9 cellular contexts compared by ENCODE assay signal in the genomic region with DNA sequence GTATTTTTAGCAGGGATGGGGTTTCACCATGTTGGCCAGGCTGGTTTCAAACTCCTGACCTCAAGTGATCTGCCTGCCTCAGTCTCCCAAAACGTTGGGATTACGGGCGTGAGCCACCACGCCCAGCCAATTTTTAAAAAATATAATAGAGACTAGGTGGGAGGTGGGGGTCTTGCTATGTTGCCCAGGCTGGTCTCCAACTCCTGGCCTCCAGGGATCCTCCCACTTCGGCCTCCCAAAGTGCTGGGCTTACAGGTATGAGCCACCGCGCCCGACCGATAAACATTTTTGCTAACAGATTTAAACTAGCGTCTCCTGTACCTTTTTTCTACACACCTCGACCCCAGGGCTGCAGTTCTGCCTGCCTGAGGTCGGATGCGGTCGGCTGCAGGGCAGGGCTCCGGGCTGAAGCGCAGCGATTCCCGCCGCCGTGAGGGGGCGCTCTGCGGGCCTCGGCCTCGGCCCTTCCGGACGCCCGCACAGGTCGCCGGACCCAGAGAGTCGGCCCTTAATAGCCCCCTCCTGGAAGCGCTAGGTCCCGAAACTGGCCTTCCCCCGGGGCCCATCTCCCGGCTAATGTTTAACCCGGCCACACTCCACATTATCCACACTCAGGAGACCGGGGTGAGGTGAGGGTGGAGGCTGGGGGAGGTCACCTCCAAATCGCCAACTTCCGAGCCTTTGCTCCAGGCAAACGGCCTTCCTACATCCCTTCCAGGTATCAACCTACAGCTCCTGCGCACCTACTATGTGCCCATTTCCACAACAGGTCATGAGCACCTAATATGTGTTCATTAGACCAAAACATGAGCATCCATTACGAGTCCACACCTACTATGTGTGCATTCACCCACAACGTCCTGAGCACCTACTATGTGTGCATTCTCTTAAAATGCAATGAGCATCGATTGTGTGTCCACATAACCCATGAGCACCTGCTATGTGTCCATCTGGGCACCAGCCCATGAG. TPM values are rescaled to one million over a fixed set of nuclear protein-coding genes. Genes with fewer than 3 reads are reported as not detected.
DNase-seq lines count a peak whose midpoint lies in the region; ATAC-seq, FAIRE-seq and TF ChIP-seq lines count a peak whose summit lies in the region.
"Had no signal": no experiment of that assay in that cellular context is flagged by ENCODE, and none has a peak within 500 bp of the region (broad histone marks: within the 10 kb centered on the region; RNA-seq: fewer than 3 reads in every experiment).

No MANE protein-coding gene starts in this region.

- peak overlapping the region; percentile 11 for H3K27ac Mint-ChIP-seq in stimulated activated memory B cell treated with anti-CD40 and anti-IgM and Interleukin-4, amounts not matched to agents 10 μg/mL and 1 μg/mL and 100 μg/mL, for 72 hours

- peak overlapping the region; percentile 81 for H3K4me3 Mint-ChIP-seq in stimulated activated memory B cell treated with anti-CD40 and anti-IgM and Interleukin-4, amounts not matched to agents 10 μg/mL and 1 μg/mL and 100 μg/mL, for 72 hours

- TF ChIP-seq CTCF in D721Med (IDR thresholded peaks at IDR 0.05; ENCODE audit: insufficient read depth, missing control alignments) (peak; percentile 42), HFF-Myc (IDR thresholded peaks at IDR 0.05; ENCODE audit: low read depth, low read length, missing control alignments) (peak; percentile 73), left ventricle myocardium inferior (IDR thresholded peaks at IDR 0.05; ENCODE audit: borderline replicate concordance) (peak; percentile 70)

- H3K9me3 ChIP-seq in left ventricle myocardium inferior (replicated peaks), result no peaks in the 10 kb centered on the region
- H3K9me3 ChIP-seq: SJSA1 had no signal

- no peaks in the 10 kb centered on the region for H3K27me3 ChIP-seq in left ventricle myocardium inferior (ENCODE audit: low read depth)
- H3K27me3 ChIP-seq: SJSA1 had no signal

- ATAC-seq in stimulated activated memory B cell treated with anti-CD40 and anti-IgM and Interleukin-4, amounts not matched to agents 10 μg/mL and 1 μg/mL and 100 μg/mL, for 72 hours, result no peak
- no peak for ATAC-seq in GM18502 (IDR thresholded peaks at IDR 0.05; ENCODE audit: poor library complexity, unreplicated experiment)

- H3K27me3 Mint-ChIP-seq in stimulated activated memory B cell treated with anti-CD40 and anti-IgM and Interleukin-4, amounts not matched to agents 10 μg/mL and 1 μg/mL and 100 μg/mL, for 72 hours, result peaks cover 33% of the 10 kb centered on the region

- peaks cover 39% of the 10 kb centered on the region for H3K4me1 Mint-ChIP-seq in stimulated activated memory B cell treated with anti-CD40 and anti-IgM and Interleukin-4, amounts not matched to agents 10 μg/mL and 1 μg/mL and 100 μg/mL, for 72 hours

- H3K4me3 ChIP-seq in HFF-Myc (replicated peaks; ENCODE audit: low read depth, low read length) (no peak overlapping the region), left ventricle myocardium inferior (peak overlapping the region; percentile 30)

- FAIRE-seq in D721Med (lab: Jason Lieb, UNC), result no peak

- H3K9me3 Mint-ChIP-seq in stimulated activated memory B cell treated with anti-CD40 and anti-IgM and Interleukin-4, amounts not matched to agents 10 μg/mL and 1 μg/mL and 100 μg/mL, for 72 hours, result no peaks in the 10 kb centered on the region

- H3K36me3 ChIP-seq in left ventricle myocardium inferior, result no peaks in the 10 kb centered on the region

- peaks cover 55% of the 10 kb centered on the region for H3K4me1 ChIP-seq in left ventricle myocardium inferior

- intact Hi-C loops in left ventricle myocardium inferior (cut with micrococcal nuclease), result no loop called here

- no peaks in the 10 kb centered on the region for H3K36me3 Mint-ChIP-seq in stimulated activated memory B cell treated with anti-CD40 and anti-IgM and Interleukin-4, amounts not matched to agents 10 μg/mL and 1 μg/mL and 100 μg/mL, for 72 hours

- DNase-seq in D721Med (ENCODE audit: insufficient read length, low spot score) (no peak), HFF-Myc (ENCODE audit: extremely low read depth, low read depth) (no peak), UCSD-AML1 (lab: John Stamatoyannopoulos, UW; ENCODE audit: unreplicated experiment) (peak; percentile 68), left ventricle myocardium inferior (no peak), H4 (ENCODE audit: low spot score) (no peak)
- no peak for DNase-seq in stimulated activated CD4-positive, alpha-beta T cell treated with anti-CD3 and anti-CD28 coated beads, Interleukin-4, amount 100 ng/mL, for 4 hours

- H3K27ac ChIP-seq in left ventricle myocardium inferior (replicated peaks), result peak overlapping the region; percentile 96
- H3K27ac ChIP-seq: SJSA1 had no signal

RNA-seq across cellular contexts. Expression of gene GLIS2, which starts 2.0 kb away (rescaled TPM):
- 17.2 TPM for total RNA-seq in left ventricle myocardium inferior
- total RNA-seq in H4 (2014; rRNA removed; shearing (Covaris generic)), result 0.29 and 0.45 TPM in 2 replicates

RNA-seq across cellular contexts. Expression of gene PAM16, which starts 37.3 kb away (rescaled TPM):
- total RNA-seq in left ventricle myocardium inferior, result 67.3 TPM
- 32.1 and 46.7 TPM in 2 replicates for total RNA-seq in H4 (2014; rRNA removed; shearing (Covaris generic))

RNA-seq across cellular contexts. Expression of gene TFAP4, which starts 41.0 kb away (rescaled TPM):
- 2.6 TPM for total RNA-seq in left ventricle myocardium inferior
- total RNA-seq in H4 (2014; rRNA removed; shearing (Covaris generic)), result 7.3 and 8.8 TPM in 2 replicates

RNA-seq across cellular contexts. Expression of gene VASN, which starts 57.8 kb away (rescaled TPM):
- 5.5 TPM for total RNA-seq in left ventricle myocardium inferior
- total RNA-seq in H4 (2014; rRNA removed; shearing (Covaris generic)), result 22.8 and 32.2 TPM in 2 replicates

Comparison
In these comparisons a context has a peak if more than half of its experiments do, and no peak if none do; other contexts are left out.
1. RNA of gene GLIS2, which starts 2.0 kb away (total RNA-seq): 17.2 TPM in left ventricle myocardium inferior (single experiment); 0.29 to 0.45 TPM in H4; every median in the first group is over 10 times any median in the second.
2. Peak in every context shown above with its lines, with median percentiles within 50 percentile points of each other: CTCF ChIP-seq.